Comparison of ENCODE assay signal across 1 cellular context in the genomic region with DNA sequence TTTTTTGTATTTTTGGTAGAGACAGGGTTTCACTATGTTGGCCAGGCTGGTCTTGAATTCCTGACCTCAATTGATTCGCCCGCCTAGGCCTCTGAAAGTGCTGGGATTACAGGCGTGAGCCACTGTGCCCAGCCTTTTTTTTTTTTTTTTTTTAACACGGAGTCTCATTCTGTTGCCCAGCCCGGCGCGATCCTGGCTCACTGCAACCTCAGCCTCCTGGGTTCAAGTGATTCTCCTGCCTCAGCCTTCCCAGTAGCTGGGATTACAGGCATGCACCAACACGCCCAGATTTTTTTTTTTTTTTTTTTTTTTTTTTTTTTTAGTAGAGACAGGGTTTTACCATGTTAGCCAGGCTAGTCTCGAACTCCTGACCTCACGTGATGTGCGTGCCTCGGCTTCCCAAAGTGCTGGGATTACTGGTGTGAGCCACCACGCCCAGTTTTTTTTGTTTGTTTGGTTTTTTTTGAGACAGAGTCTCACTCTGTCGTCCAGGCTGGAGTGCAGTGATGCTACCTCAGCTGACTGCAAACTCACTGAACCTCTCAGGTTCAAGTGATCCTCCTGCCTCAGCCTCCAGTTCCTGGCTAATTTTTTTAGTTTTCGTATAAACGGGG.
A peak's percentile ranks its signal among the peaks of the same experiment; 100 is the strongest.
TF ChIP-seq lines count a peak whose summit lies in the region.

No MANE protein-coding gene starts in this region.

TF ChIP-seq in GM12878, 131 proteins besides CTCF, POLR2A, EP300 and RAD21:
- TF ChIP-seq ZNF384 (IDR thresholded peaks at IDR 0.05; ENCODE audit: borderline replicate concordance, low read depth, low read length), result peak; percentile 75
- TF ChIP-seq MEF2B (IDR thresholded peaks at IDR 0.05; ENCODE audit: partially characterized antibody, poor library complexity, severe bottlenecking), result peak; percentile 4
- 0 out of 2 replicates have a peak, but pooled peaks have one; percentile 1 for TF ChIP-seq JUNB (IDR thresholded peaks at IDR 0.05)
- TF ChIP-seq YY1 (IDR thresholded peaks at IDR 0.05; ENCODE audit: low read depth, low read length), result 0 out of 2 replicates have a peak, but pooled peaks have one; percentile 6
- 0 out of 4 replicates have a peak, but pooled peaks of 1 of the 2 experiments have one; percentile 16 for TF ChIP-seq IKZF2 (IDR thresholded peaks at IDR 0.05)
- peak in 1 of 2 experiments; percentile 38; a peak in 1 of 4 replicates for TF ChIP-seq BHLHE40 (IDR thresholded peaks at IDR 0.05; ENCODE audit: borderline replicate concordance in 1 of 2, low read depth in 2 of 2, low read length in 1 of 2)
